ENCODE assay signal across 15 cellular contexts in the genomic region with DNA sequence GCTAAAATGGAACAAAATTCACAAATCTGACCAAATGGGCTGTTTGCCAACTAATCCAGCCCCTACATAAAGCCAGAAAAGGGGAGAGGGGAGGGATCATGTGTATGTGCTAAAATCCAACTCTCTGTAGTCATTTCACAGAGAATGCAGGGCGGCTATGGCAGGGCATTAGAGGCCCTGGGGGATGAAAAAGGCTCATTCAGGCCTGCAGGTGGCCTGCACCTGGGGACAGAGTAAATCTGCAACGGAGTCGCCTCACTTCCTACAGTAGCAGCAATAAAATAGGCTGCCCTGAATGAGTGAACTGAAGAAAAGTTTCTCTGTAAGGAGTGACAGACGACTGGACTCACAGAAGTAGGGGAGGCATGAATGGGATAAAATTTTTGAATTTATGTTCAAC. TPM values are rescaled to one million over a fixed set of nuclear protein-coding genes. Genes with fewer than 3 reads are reported as not detected.
DNase-seq lines count a peak whose midpoint lies in the region; ATAC-seq, FAIRE-seq and TF ChIP-seq lines count a peak whose summit lies in the region.
"Had no signal": no experiment of that assay in that cellular context is flagged by ENCODE, and none has a peak within 500 bp of the region (broad histone marks: within the 10 kb centered on the region; RNA-seq: fewer than 3 reads in every experiment).

No MANE protein-coding gene starts in this region.

- DNase-seq in RWPE1 (ENCODE audit: low spot score) (no peak), mesendoderm (peak; percentile 74), GM23248 (no peak), pancreas (no peak)
- DNase-seq: activated gamma-delta T cell, anterior cingulate cortex, NCI-H2029 treated with DMSO at 0.1 percent for 48 hours, retina, substantia nigra, T-helper 1 cell had no signal

- no peak for FAIRE-seq in pancreas (lab: Jason Lieb, UNC)

- H3F3A ChIP-seq in GM23248 (ENCODE audit: insufficient read depth): peaks cover 17% of the 10 kb centered on the region

- H4K8ac ChIP-seq in mesendoderm (ENCODE audit: low read depth, low read length): no peak overlapping the region

- H3K4ac ChIP-seq in mesendoderm (ENCODE audit: low read depth, low read length): no peak overlapping the region

- H2AFZ ChIP-seq in GM23248: no peak overlapping the region

- no peak overlapping the region for H2AK5ac ChIP-seq in mesendoderm (ENCODE audit: low read length)

- H3K4me3 ChIP-seq in BLaER1 (no peak overlapping the region), GM12875 (ENCODE audit: low read depth, low read length) (no peak overlapping the region), mesendoderm (ENCODE audit: low read length) (no peak overlapping the region), GM23248 (no peak overlapping the region), pancreas (no peak overlapping the region)

- H2BK5ac ChIP-seq in mesendoderm (ENCODE audit: low read length): no peak overlapping the region

- no peaks in the 10 kb centered on the region for H3K9me2 ChIP-seq in GM23248 (ENCODE audit: insufficient read depth)

- POLR2A ChIA-PET in RWPE1 (lab: Yijun Ruan, JAX; ENCODE audit: low non-redundant PET): no interaction called here

- intact Hi-C loops in pancreas (cut with DNase I): loop anchor here (5.0 to 10.0 kb wide), 5 partner anchors 244 to 396 kb away; no protein-coding TSS in a partner anchor

- ATAC-seq in GM18502 (IDR thresholded peaks at IDR 0.05; ENCODE audit: poor library complexity, unreplicated experiment) (no peak), GM21526 (IDR thresholded peaks at IDR 0.05; ENCODE audit: low FRiP score, unreplicated experiment) (no peak), pancreas (no peak)
- ATAC-seq: activated CD4-positive, CD25-positive, alpha-beta regulatory T cell treated with anti-CD3 and anti-CD28 coated beads, Interleukin-2, amount 50 U/mL, for 24 hours had no signal

- H3K4me2 ChIP-seq in BLaER1 (peak overlapping the region; percentile 23; the same call in 1 of the 2 replicates), mesendoderm (ENCODE audit: low read length) (no peak overlapping the region), GM23248 (ENCODE audit: unreplicated experiment) (no peak overlapping the region)

- H3K27me3 ChIP-seq in BLaER1: no peaks in the 10 kb centered on the region
- no peaks in the 10 kb centered on the region for H3K27me3 ChIP-seq in mesendoderm (ENCODE audit: insufficient read depth, low read length, poor library complexity)
- H3K27me3 ChIP-seq in GM23248 (replicated peaks; ENCODE audit: insufficient read depth): no peaks in the 10 kb centered on the region
- no peaks in the 10 kb centered on the region for H3K27me3 ChIP-seq in pancreas

- H3K27ac ChIP-seq in BLaER1 (no peak overlapping the region), RWPE1 (peak overlapping the region; percentile 47), mesendoderm (ENCODE audit: low read depth, low read length) (no peak overlapping the region), GM23248 (no peak overlapping the region), pancreas (no peak overlapping the region)

- H3K79me2 ChIP-seq in mesendoderm (ENCODE audit: control insufficient read depth, insufficient read depth, low read length) (peaks cover 8% of the 10 kb centered on the region), GM23248 (ENCODE audit: insufficient read depth) (peaks cover 8% of the 10 kb centered on the region)

- no peak overlapping the region for H2BK120ac ChIP-seq in mesendoderm (ENCODE audit: low read depth, low read length)

- H4K20me1 ChIP-seq in BLaER1 (peaks cover 8% of the 10 kb centered on the region), GM23248 (ENCODE audit: insufficient read depth) (no peaks in the 10 kb centered on the region)

- no peaks in the 10 kb centered on the region for H3K79me1 ChIP-seq in mesendoderm (ENCODE audit: low read length)

- in situ Hi-C loops in GM23248 (cut with MboI): loop anchor here (10.0 kb wide), 2 partner anchors 254 to 386 kb away; no protein-coding TSS in a partner anchor

- H3K9ac ChIP-seq in BLaER1: no peak overlapping the region; the same call in 1 of the 2 replicates
- H3K9ac ChIP-seq in mesendoderm (ENCODE audit: low read length): no peak overlapping the region
- no peak overlapping the region for H3K9ac ChIP-seq in GM23248

- H3K23ac ChIP-seq in mesendoderm (ENCODE audit: low read length): no peak overlapping the region

- no peak overlapping the region for H4K5ac ChIP-seq in mesendoderm (ENCODE audit: low read length)

- H3K9me3 ChIP-seq in BLaER1 (no peaks in the 10 kb centered on the region), GM23248 (ENCODE audit: low read depth) (no peaks in the 10 kb centered on the region), pancreas (no peaks in the 10 kb centered on the region)

- H3K18ac ChIP-seq in mesendoderm (ENCODE audit: low read length): no peak overlapping the region

- WGBS in mesendoderm (ENCODE audit: extremely low coverage, insufficient coverage, low lambda C conversion rate): no CpG with 5 or more reads among the region's 4 CpGs
- 85 to 94% methylated on average over 4 of the region's 4 CpGs for WGBS in GM23248 (ENCODE audit: low coverage in 1 of 2, low lambda C conversion rate in 2 of 2, missing lambda C conversion rate in 2 of 2), 2 experiments
- 87 to 92% methylated on average over 4 of the region's 4 CpGs for WGBS in pancreas, 2 donors

- H2BK15ac ChIP-seq in mesendoderm (replicated peaks; ENCODE audit: low read depth): no peak overlapping the region

- peak overlapping the region; percentile 52 for H3K56ac ChIP-seq in mesendoderm (ENCODE audit: low read length)

- TF ChIP-seq CTCF in GM12875 (IDR thresholded peaks at IDR 0.05; ENCODE audit: borderline replicate concordance, insufficient read depth, low read depth, low read length) (0 out of 2 replicates have a peak, but pooled peaks have one; percentile 4), RWPE1 (conservative IDR thresholded peaks at IDR 0.05; ENCODE audit: low read depth) (no peak), pancreas (IDR thresholded peaks at IDR 0.05) (no peak)

- H3K4me1 ChIP-seq in BLaER1 (peaks cover 50% of the 10 kb centered on the region), mesendoderm (ENCODE audit: control insufficient read depth, low read depth, low read length) (peaks cover 2% of the 10 kb centered on the region), GM23248 (ENCODE audit: insufficient read depth) (peaks cover 17% of the 10 kb centered on the region), pancreas (peaks cover 17 to 21% (median 18%) of the 10 kb centered on the region in 3 donors)

- H3K36me3 ChIP-seq in BLaER1 (peaks cover 33% of the 10 kb centered on the region), mesendoderm (ENCODE audit: control insufficient read depth, insufficient read depth, low read length) (no peaks in the 10 kb centered on the region), GM23248 (ENCODE audit: low read depth) (no peaks in the 10 kb centered on the region), pancreas (peaks cover 0 to 10% (median under 1%) of the 10 kb centered on the region in 3 donors)

- CTCF ChIA-PET in RWPE1 (lab: Yijun Ruan, JAX): interaction anchor here (0.5 to 2.2 kb wide), 4 partner anchors 254 to 450 kb away, joined by 3 to 17 read pairs (median 10); no protein-coding TSS in a partner anchor

RNA-seq across cellular contexts. Expression of gene ZFP36L2, which starts 4.1 kb away (rescaled TPM):
- 71.1 TPM for polyA plus RNA-seq in mesendoderm (2013, experiment 1 of 2)
- 70.6 TPM for polyA plus RNA-seq in mesendoderm (2013, experiment 2 of 2)
- total RNA-seq in GM23248 (2014; rRNA removed; shearing (Covaris generic)): 13.8 and 14.4 TPM in 2 replicates
- polyA plus RNA-seq in GM23248 (2016; fragmentation: Nextera tagmentation; extraction: Ambion mirVana): 71.7 and 78.2 TPM in 2 replicates
- total RNA-seq in pancreas: 100 to 1,000 TPM in 1 of 6 donors, 10 to 100 TPM in 5; 36.8 to 117 (median 64.8) TPM
- 10 to 100 TPM; 44.4 to 52.6 TPM for polyA plus RNA-seq in pancreas
